Comparison of ENCODE assay signal across 1 cellular context in genomic region chr19:49767967-49768581, GRCh38.
TF ChIP-seq lines count a peak whose summit lies in the region.

No MANE protein-coding gene starts in this region.

TF ChIP-seq in HCT116, 20 proteins besides CTCF, POLR2A, EP300 and RAD21:
- TF ChIP-seq POLR2AphosphoS5 (IDR thresholded peaks at IDR 0.05; ENCODE audit: low read depth, low read length): no peak
- no peak for TF ChIP-seq CEBPB (IDR thresholded peaks at IDR 0.05; ENCODE audit: low read depth)
- TF ChIP-seq SRF (IDR thresholded peaks at IDR 0.05; ENCODE audit: low read depth): no peak
- TF ChIP-seq, protein P1, sequence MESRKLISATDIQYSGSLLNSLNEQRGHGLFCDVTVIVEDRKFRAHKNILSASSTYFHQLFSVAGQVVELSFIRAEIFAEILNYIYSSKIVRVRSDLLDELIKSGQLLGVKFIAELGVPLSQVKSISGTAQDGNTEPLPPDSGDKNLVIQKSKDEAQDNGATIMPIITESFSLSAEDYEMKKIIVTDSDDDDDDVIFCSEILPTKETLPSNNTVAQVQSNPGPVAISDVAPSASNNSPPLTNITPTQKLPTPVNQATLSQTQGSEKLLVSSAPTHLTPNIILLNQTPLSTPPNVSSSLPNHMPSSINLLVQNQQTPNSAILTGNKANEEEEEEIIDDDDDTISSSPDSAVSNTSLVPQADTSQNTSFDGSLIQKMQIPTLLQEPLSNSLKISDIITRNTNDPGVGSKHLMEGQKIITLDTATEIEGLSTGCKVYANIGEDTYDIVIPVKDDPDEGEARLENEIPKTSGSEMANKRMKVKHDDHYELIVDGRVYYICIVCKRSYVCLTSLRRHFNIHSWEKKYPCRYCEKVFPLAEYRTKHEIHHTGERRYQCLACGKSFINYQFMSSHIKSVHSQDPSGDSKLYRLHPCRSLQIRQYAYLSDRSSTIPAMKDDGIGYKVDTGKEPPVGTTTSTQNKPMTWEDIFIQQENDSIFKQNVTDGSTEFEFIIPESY (IDR thresholded peaks at IDR 0.05; ENCODE audit: extremely low read depth, insufficient replicate concordance, low read length): no peak
- no peak for TF ChIP-seq EZH2 (IDR thresholded peaks at IDR 0.05)
TF ChIP-seq in HCT116: peak in this region for 0.
